14 cellular contexts compared by ENCODE assay signal in genomic region chr15:88625943-88626741, GRCh38. TPM values are rescaled to one million over a fixed set of nuclear protein-coding genes. Genes with fewer than 3 reads are reported as not detected.
A peak's percentile ranks its signal among the peaks of the same experiment; 100 is the strongest.
DNase-seq lines count a peak whose midpoint lies in the region; ATAC-seq lines count a peak whose summit lies in the region.
"Had no signal": no experiment of that assay in that cellular context is flagged by ENCODE, and none has a peak within 500 bp of the region (broad histone marks: within the 10 kb centered on the region; RNA-seq: fewer than 3 reads in every experiment).

No MANE protein-coding gene starts in this region.

- peak overlapping the region; percentile 54 to 98 (median 88) for H3K27ac Mint-ChIP-seq in CD8-positive, alpha-beta memory T cell
- peak overlapping the region; percentile 53 for H3K27ac Mint-ChIP-seq in activated T-helper 2 cell treated with anti-CD3 and anti-CD28 coated beads, Interferon-gamma antibody, Interleukin-2, Interleukin-4, amounts not matched to agents 10 μg/mL and 5 μg/mL and 100 μg/mL, durations not matched to agents 14 hours and 24 hours and 36 hours
- peak overlapping the region; percentile 81 to 100 (median 98) for H3K27ac Mint-ChIP-seq in naive thymus-derived CD4-positive, alpha-beta T cell

- peaks cover 20% of the 10 kb centered on the region for H3K36me3 ChIP-seq in CD8-positive, alpha-beta memory T cell (ENCODE audit: insufficient read depth, low read length)
- peaks cover 84% of the 10 kb centered on the region for H3K36me3 ChIP-seq in HUES6 (ENCODE audit: control insufficient read depth, insufficient read depth, low read length)
- peaks cover 0 to 30% (median 11%) of the 10 kb centered on the region in 3 experiments for H3K36me3 ChIP-seq in naive thymus-derived CD4-positive, alpha-beta T cell (ENCODE audit: control insufficient read depth in 2 of 3, insufficient read depth in 3 of 3, low read length in 3 of 3)

- CTCF ChIA-PET in CD8-positive, alpha-beta memory T cell (lab: Charles Lee): interaction anchor here (3.6 to 5.8 kb wide), 4 partner anchors 9 to 40 kb away, joined by 24 to 88 read pairs (median 58); no protein-coding TSS in a partner anchor
- CTCF ChIA-PET in naive thymus-derived CD4-positive, alpha-beta T cell (lab: Charles Lee): interaction anchor here (1.4 to 6.0 kb wide), 5 partner anchors 10 to 39 kb away, joined by 3 to 59 read pairs (median 16); no protein-coding TSS in a partner anchor

- no peak for DNase-seq in CD8-positive, alpha-beta memory T cell
- DNase-seq in activated T-helper 2 cell treated with anti-CD3 and anti-CD28 coated beads, Interferon-gamma antibody, Interleukin-2, Interleukin-4, amounts not matched to agents 10 μg/mL and 5 μg/mL and 100 μg/mL, durations not matched to agents 14 hours and 24 hours and 36 hours (ENCODE audit: low spot score): no peak
- DNase-seq in naive thymus-derived CD4-positive, alpha-beta T cell: no peak
- DNase-seq in dermis blood vessel endothelial cell: no peak
- DNase-seq in NCI-H1436 (lab: John Stamatoyannopoulos, UW): no peak
- DNase-seq: NCI-H1417 treated with DMSO at 0.1 percent for 48 hours; NCI-H524 treated with DMSO at 0.1 percent for 48 hours; Right ventricle myocardium superior; stimulated activated CD4-positive, alpha-beta T cell treated with anti-CD3 and anti-CD28 coated beads, Interleukin-4, amount 100 ng/mL, for 1 hour; stimulated activated naive CD4-positive, alpha-beta T cell had no signal

- POLR2A ChIA-PET in CD8-positive, alpha-beta memory T cell (lab: Charles Lee): interaction anchor here (2.8 kb wide), 1 partner anchor 10 kb away, joined by 20 read pairs; no protein-coding TSS in a partner anchor
- POLR2A ChIA-PET in naive thymus-derived CD4-positive, alpha-beta T cell (lab: Charles Lee): interaction anchor here (0.6 to 2.7 kb wide), 4 partner anchors 19 to 132 kb away, joined by 3 to 19 read pairs (median 10); no protein-coding TSS in a partner anchor

- peaks cover 0 to 2% (median 0%) of the 10 kb centered on the region in 5 donors for H3K9me3 Mint-ChIP-seq in CD8-positive, alpha-beta memory T cell
- H3K9me3 Mint-ChIP-seq in activated T-helper 2 cell treated with anti-CD3 and anti-CD28 coated beads, Interferon-gamma antibody, Interleukin-2, Interleukin-4, amounts not matched to agents 10 μg/mL and 5 μg/mL and 100 μg/mL, durations not matched to agents 14 hours and 24 hours and 36 hours: no peaks in the 10 kb centered on the region
- peaks cover 0 to 2% (median 0%) of the 10 kb centered on the region in 11 donors for H3K9me3 Mint-ChIP-seq in naive thymus-derived CD4-positive, alpha-beta T cell

- H3K4me1 Mint-ChIP-seq in CD8-positive, alpha-beta memory T cell: peaks cover 88 to 98% (median 93%) of the 10 kb centered on the region in 3 donors
- peaks cover 71% of the 10 kb centered on the region for H3K4me1 Mint-ChIP-seq in activated T-helper 2 cell treated with anti-CD3 and anti-CD28 coated beads, Interferon-gamma antibody, Interleukin-2, Interleukin-4, amounts not matched to agents 10 μg/mL and 5 μg/mL and 100 μg/mL, durations not matched to agents 14 hours and 24 hours and 36 hours (ENCODE audit: low read depth)
- H3K4me1 Mint-ChIP-seq in naive thymus-derived CD4-positive, alpha-beta T cell: peaks cover 48 to 94% (median 86%) of the 10 kb centered on the region in 7 donors

- peaks cover 15 to 58% (median 18%) of the 10 kb centered on the region in 3 donors for H3K36me3 Mint-ChIP-seq in CD8-positive, alpha-beta memory T cell
- H3K36me3 Mint-ChIP-seq in activated T-helper 2 cell treated with anti-CD3 and anti-CD28 coated beads, Interferon-gamma antibody, Interleukin-2, Interleukin-4, amounts not matched to agents 10 μg/mL and 5 μg/mL and 100 μg/mL, durations not matched to agents 14 hours and 24 hours and 36 hours (ENCODE audit: low read depth): peaks cover 89% of the 10 kb centered on the region
- peaks cover 8 to 59% (median 32%) of the 10 kb centered on the region in 5 donors for H3K36me3 Mint-ChIP-seq in naive thymus-derived CD4-positive, alpha-beta T cell

- peak overlapping the region; percentile 39 for H3K27ac ChIP-seq in CD8-positive, alpha-beta memory T cell (ENCODE audit: low read depth, low read length)
- H3K27ac ChIP-seq in HUES6 (ENCODE audit: low read depth, low read length): no peak overlapping the region
- peak overlapping the region; percentile 90 for H3K27ac ChIP-seq in naive thymus-derived CD4-positive, alpha-beta T cell (ENCODE audit: low read depth, low read length)
- H3K27ac ChIP-seq: cardiac muscle cell, right atrium auricular region had no signal

- no peaks in the 10 kb centered on the region for H3K27me3 ChIP-seq in CD8-positive, alpha-beta memory T cell (ENCODE audit: insufficient read depth, low read length, poor library complexity, severe bottlenecking)
- no peaks in the 10 kb centered on the region for H3K27me3 ChIP-seq in HUES6 (ENCODE audit: control insufficient read depth, insufficient read depth, low read length)
- no peaks in the 10 kb centered on the region for H3K27me3 ChIP-seq in naive thymus-derived CD4-positive, alpha-beta T cell (ENCODE audit: control insufficient read depth in 2 of 2, insufficient read depth in 2 of 2, low read length in 2 of 2)
- H3K27me3 ChIP-seq: cardiac muscle cell, right atrium auricular region had no signal

- H3K4me3 Mint-ChIP-seq in CD8-positive, alpha-beta memory T cell: peak overlapping the region in 2 of 7 donors; percentile 8 to 29
- H3K4me3 Mint-ChIP-seq in activated T-helper 2 cell treated with anti-CD3 and anti-CD28 coated beads, Interferon-gamma antibody, Interleukin-2, Interleukin-4, amounts not matched to agents 10 μg/mL and 5 μg/mL and 100 μg/mL, durations not matched to agents 14 hours and 24 hours and 36 hours (ENCODE audit: low read depth): peak overlapping the region; percentile 49
- H3K4me3 Mint-ChIP-seq in naive thymus-derived CD4-positive, alpha-beta T cell: peak overlapping the region; percentile 6 to 90 (median 65)

- H3K9ac ChIP-seq in HUES6 (ENCODE audit: low read length): no peak overlapping the region

- peak overlapping the region; percentile 32 for H3K4me3 ChIP-seq in CD8-positive, alpha-beta memory T cell (ENCODE audit: low read length)
- H3K4me3 ChIP-seq in HUES6 (ENCODE audit: low read depth, low read length): peak overlapping the region; percentile 4; the same call in 1 of the 2 replicates
- H3K4me3 ChIP-seq in naive thymus-derived CD4-positive, alpha-beta T cell (ENCODE audit: low read length): no peak overlapping the region
- H3K4me3 ChIP-seq: cardiac muscle cell, right atrium auricular region had no signal

- intact Hi-C loops in activated T-helper 2 cell treated with anti-CD3 and anti-CD28 coated beads, Interferon-gamma antibody, Interleukin-2, Interleukin-4, amounts not matched to agents 10 μg/mL and 5 μg/mL and 100 μg/mL, durations not matched to agents 14 hours and 24 hours and 36 hours (cut with micrococcal nuclease): loop anchor here (10.0 kb wide), 2 partner anchors 389 to 709 kb away; partner anchors contain the start of gene POLG
- intact Hi-C loops in naive thymus-derived CD4-positive, alpha-beta T cell (cut with micrococcal nuclease): loop anchor here (2.0 to 10.0 kb wide), 4 partner anchors 31 to 709 kb away; partner anchors contain the start of genes HAPLN3 (in 1 of the 2) and POLG (in 1 of the 2)

- peaks cover 0 to 1% of the 10 kb centered on the region in 2 donors for H3K27me3 Mint-ChIP-seq in CD8-positive, alpha-beta memory T cell
- no peaks in the 10 kb centered on the region for H3K27me3 Mint-ChIP-seq in activated T-helper 2 cell treated with anti-CD3 and anti-CD28 coated beads, Interferon-gamma antibody, Interleukin-2, Interleukin-4, amounts not matched to agents 10 μg/mL and 5 μg/mL and 100 μg/mL, durations not matched to agents 14 hours and 24 hours and 36 hours (ENCODE audit: low read depth)
- H3K27me3 Mint-ChIP-seq in naive thymus-derived CD4-positive, alpha-beta T cell: no peaks in the 10 kb centered on the region

- peaks cover 84% of the 10 kb centered on the region for H3K4me1 ChIP-seq in CD8-positive, alpha-beta memory T cell (ENCODE audit: insufficient read depth, low read length)
- peaks cover 32% of the 10 kb centered on the region for H3K4me1 ChIP-seq in HUES6 (ENCODE audit: control insufficient read depth, insufficient read depth, low read length)
- peaks cover 76 to 78% of the 10 kb centered on the region in 2 donors for H3K4me1 ChIP-seq in naive thymus-derived CD4-positive, alpha-beta T cell (ENCODE audit: control insufficient read depth in 2 of 2, insufficient read depth in 2 of 2, low read length in 2 of 2)

- H3K9me3 ChIP-seq in CD8-positive, alpha-beta memory T cell (ENCODE audit: low read length): no peaks in the 10 kb centered on the region
- no peaks in the 10 kb centered on the region for H3K9me3 ChIP-seq in HUES6 (ENCODE audit: control insufficient read depth, insufficient read depth, low read depth, low read length)
- H3K9me3 ChIP-seq in naive thymus-derived CD4-positive, alpha-beta T cell (ENCODE audit: control insufficient read depth in 2 of 3, low read length in 3 of 3): no peaks in the 10 kb centered on the region
- H3K9me3 ChIP-seq: right atrium auricular region had no signal

- no peak for ATAC-seq in naive thymus-derived CD4-positive, alpha-beta T cell
- no peak for ATAC-seq in GM21723 (IDR thresholded peaks at IDR 0.05; ENCODE audit: unreplicated experiment)

RNA-seq across cellular contexts. Expression of gene AEN, which starts 5.0 kb away (rescaled TPM):
- total RNA-seq in CD8-positive, alpha-beta memory T cell: 100 to 1,000 TPM; 109 TPM
- 22.8 TPM for polyA plus RNA-seq in CD8-positive, alpha-beta memory T cell
- total RNA-seq in activated T-helper 2 cell treated with anti-CD3 and anti-CD28 coated beads, Interferon-gamma antibody, Interleukin-2, Interleukin-4, amounts not matched to agents 10 μg/mL and 5 μg/mL and 100 μg/mL, durations not matched to agents 14 hours and 24 hours and 36 hours: 52.9 and 54.3 TPM in 2 replicates
- 10 to 100 TPM; 29.6 to 52.1 (median 44.2) TPM for total RNA-seq in naive thymus-derived CD4-positive, alpha-beta T cell
- polyA plus RNA-seq in naive thymus-derived CD4-positive, alpha-beta T cell: 10 to 100 TPM; 20.2 to 31.7 TPM
- total RNA-seq in dermis blood vessel endothelial cell: 58.9 and 73.0 TPM in 2 replicates

RNA-seq across cellular contexts. Expression of gene ISG20, which starts 12.7 kb away (rescaled TPM):
- total RNA-seq in CD8-positive, alpha-beta memory T cell: 10 to 100 TPM; 22.5 to 27.2 TPM
- 572 TPM for polyA plus RNA-seq in CD8-positive, alpha-beta memory T cell
- 36.3 and 38.0 TPM in 2 replicates for total RNA-seq in activated T-helper 2 cell treated with anti-CD3 and anti-CD28 coated beads, Interferon-gamma antibody, Interleukin-2, Interleukin-4, amounts not matched to agents 10 μg/mL and 5 μg/mL and 100 μg/mL, durations not matched to agents 14 hours and 24 hours and 36 hours
- total RNA-seq in naive thymus-derived CD4-positive, alpha-beta T cell: 100 to 1,000 TPM in 4 of 5 experiments, 10 to 100 TPM in 1; 92.5 to 160 (median 149) TPM
- 100 to 1,000 TPM; 344 to 415 TPM for polyA plus RNA-seq in naive thymus-derived CD4-positive, alpha-beta T cell
- total RNA-seq in dermis blood vessel endothelial cell: 22.2 and 49.4 TPM in 2 replicates
- polyA plus RNA-seq: cardiac muscle cell had no signal
